ENCODE assay signal across 16 cellular contexts in genomic region chr9:5375091-5375490, GRCh38. TPM values are rescaled to one million over a fixed set of nuclear protein-coding genes. Genes with fewer than 3 reads are reported as not detected.
DNase-seq lines count a peak whose midpoint lies in the region; ATAC-seq and TF ChIP-seq lines count a peak whose summit lies in the region.
"Had no signal": no experiment of that assay in that cellular context is flagged by ENCODE, and none has a peak within 500 bp of the region (broad histone marks: within the 10 kb centered on the region; RNA-seq: fewer than 3 reads in every experiment).

No MANE protein-coding gene starts in this region.

- no peak overlapping the region for H3K27ac ChIP-seq in RWPE1
- H3K27ac ChIP-seq: coronary artery, esophagus squamous epithelium, SK-N-MC had no signal

- POLR2A ChIA-PET in activated naive CD8-positive, alpha-beta T cell treated with anti-CD3 and anti-CD28 coated beads, Interleukin-2, amount 10 ng/mL, durations not matched to agents 7 days and 5 days (lab: Charles Lee), result no interaction called here
- POLR2A ChIA-PET in WTC11 (lab: Charles Lee) (no interaction called here), RWPE1 (lab: Yijun Ruan, JAX; ENCODE audit: low non-redundant PET) (no interaction called here)

- H3K27me3 Mint-ChIP-seq in activated naive CD8-positive, alpha-beta T cell treated with anti-CD3 and anti-CD28 coated beads, Interleukin-2, amount 10 ng/mL, durations not matched to agents 7 days and 5 days, result no peaks in the 10 kb centered on the region
- H3K27me3 Mint-ChIP-seq in WTC11 (ENCODE audit: low read depth) (no peaks in the 10 kb centered on the region), HFFc6 (ENCODE audit: insufficient read depth) (peaks cover 2% of the 10 kb centered on the region)

- peak overlapping the region; percentile 2 for H3K4me3 Mint-ChIP-seq in activated naive CD8-positive, alpha-beta T cell treated with anti-CD3 and anti-CD28 coated beads, Interleukin-2, amount 10 ng/mL, durations not matched to agents 7 days and 5 days
- peak overlapping the region; percentile 42 for H3K4me3 Mint-ChIP-seq in stimulated activated effector memory CD8-positive, alpha-beta T cell treated with anti-CD3 and anti-CD28 coated beads, Interleukin-12 subunit alpha, Interleukin-12 subunit beta, amount 100 ng/mL, for 72 hours
- H3K4me3 Mint-ChIP-seq in WTC11 (no peak overlapping the region), HFFc6 (no peak overlapping the region)

- no peaks in the 10 kb centered on the region for H3K9me3 Mint-ChIP-seq in activated naive CD8-positive, alpha-beta T cell treated with anti-CD3 and anti-CD28 coated beads, Interleukin-2, amount 10 ng/mL, durations not matched to agents 7 days and 5 days
- H3K9me3 Mint-ChIP-seq in stimulated activated effector memory CD8-positive, alpha-beta T cell treated with anti-CD3 and anti-CD28 coated beads, Interleukin-12 subunit alpha, Interleukin-12 subunit beta, amount 100 ng/mL, for 72 hours, result no peaks in the 10 kb centered on the region
- H3K9me3 Mint-ChIP-seq in WTC11 (no peaks in the 10 kb centered on the region), HFFc6 (no peaks in the 10 kb centered on the region)

- CTCF ChIA-PET in WTC11 (lab: Charles Lee), result no interaction called here
- CTCF ChIA-PET in RWPE1 (lab: Yijun Ruan, JAX), result no interaction called here

- TF ChIP-seq CTCF in WTC11 (IDR thresholded peaks at IDR 0.05) (no peak), HFFc6 (IDR thresholded peaks at IDR 0.05) (no peak), RWPE1 (conservative IDR thresholded peaks at IDR 0.05; ENCODE audit: low read depth) (no peak)

- peaks cover 11% of the 10 kb centered on the region for H3K36me3 Mint-ChIP-seq in activated naive CD8-positive, alpha-beta T cell treated with anti-CD3 and anti-CD28 coated beads, Interleukin-2, amount 10 ng/mL, durations not matched to agents 7 days and 5 days
- peaks cover 7% of the 10 kb centered on the region for H3K36me3 Mint-ChIP-seq in stimulated activated effector memory CD8-positive, alpha-beta T cell treated with anti-CD3 and anti-CD28 coated beads, Interleukin-12 subunit alpha, Interleukin-12 subunit beta, amount 100 ng/mL, for 72 hours
- H3K36me3 Mint-ChIP-seq in WTC11, result no peaks in the 10 kb centered on the region
- no peaks in the 10 kb centered on the region for H3K36me3 Mint-ChIP-seq in HFFc6 (ENCODE audit: low read depth)

- peak; percentile 48 for DNase-seq in activated naive CD4-positive, alpha-beta T cell treated with Interleukin-2 at 50 U/mL for 16 hours
- DNase-seq in activated naive CD4-positive, alpha-beta T cell (lab: John Stamatoyannopoulos, UW), result no peak
- DNase-seq in activated naive CD8-positive, alpha-beta T cell treated with anti-CD3 and anti-CD28 coated beads, Interleukin-2, amount 10 ng/mL, durations not matched to agents 7 days and 5 days, result no peak
- no peak for DNase-seq in stimulated activated effector memory CD8-positive, alpha-beta T cell treated with anti-CD3 and anti-CD28 coated beads, Interleukin-12 subunit alpha, Interleukin-12 subunit beta, amount 100 ng/mL, for 72 hours (ENCODE audit: low spot score in 2 of 2)
- no peak for DNase-seq in WTC11 (ENCODE audit: low spot score)
- DNase-seq in HFFc6, result no peak
- DNase-seq in RWPE1 (ENCODE audit: low spot score), result no peak
- DNase-seq: activated CD4-positive, CD25-positive, alpha-beta regulatory T cell; DMS79; esophagus squamous epithelium; NCI-H2107 had no signal

- H3K27ac Mint-ChIP-seq in activated naive CD8-positive, alpha-beta T cell treated with anti-CD3 and anti-CD28 coated beads, Interleukin-2, amount 10 ng/mL, durations not matched to agents 7 days and 5 days, result no peak overlapping the region
- H3K27ac Mint-ChIP-seq in stimulated activated effector memory CD8-positive, alpha-beta T cell treated with anti-CD3 and anti-CD28 coated beads, Interleukin-12 subunit alpha, Interleukin-12 subunit beta, amount 100 ng/mL, for 72 hours, result peak overlapping the region; percentile 53
- no peak overlapping the region for H3K27ac Mint-ChIP-seq in WTC11
- no peak overlapping the region for H3K27ac Mint-ChIP-seq in HFFc6

- peaks cover 17% of the 10 kb centered on the region for H3K4me1 Mint-ChIP-seq in activated naive CD8-positive, alpha-beta T cell treated with anti-CD3 and anti-CD28 coated beads, Interleukin-2, amount 10 ng/mL, durations not matched to agents 7 days and 5 days
- peaks cover 23% of the 10 kb centered on the region for H3K4me1 Mint-ChIP-seq in stimulated activated effector memory CD8-positive, alpha-beta T cell treated with anti-CD3 and anti-CD28 coated beads, Interleukin-12 subunit alpha, Interleukin-12 subunit beta, amount 100 ng/mL, for 72 hours
- peaks cover 15% of the 10 kb centered on the region for H3K4me1 Mint-ChIP-seq in WTC11
- peaks cover 7% of the 10 kb centered on the region for H3K4me1 Mint-ChIP-seq in HFFc6 (ENCODE audit: low read depth)

- ATAC-seq in HG03064 (IDR thresholded peaks at IDR 0.05; ENCODE audit: low read depth, unreplicated experiment) (peak; percentile 73), WTC11 (no peak)
- ATAC-seq in activated naive CD8-positive, alpha-beta T cell treated with anti-CD3 and anti-CD28 coated beads, Interleukin-2, amount 10 ng/mL, durations not matched to agents 7 days and 5 days (ENCODE audit: low read depth), result no peak
- ATAC-seq in stimulated activated effector memory CD8-positive, alpha-beta T cell treated with anti-CD3 and anti-CD28 coated beads, Interleukin-12 subunit alpha, Interleukin-12 subunit beta, amount 100 ng/mL, for 72 hours, result peak; percentile 85

TF ChIP-seq in WTC11, 78 proteins besides CTCF, POLR2A, EP300 and RAD21:
- TF ChIP-seq SP1 (CRISPR knock-in tag; conservative IDR thresholded peaks at IDR 0.05), result no peak
- no peak for TF ChIP-seq ZNF671 (CRISPR knock-in tag; IDR thresholded peaks at IDR 0.05)
- TF ChIP-seq MLX (CRISPR knock-in tag; IDR thresholded peaks at IDR 0.05), result no peak
TF ChIP-seq in WTC11: peak in this region for 0.

RNA-seq across cellular contexts. Expression of gene RLN1, which starts 35.4 kb away (rescaled TPM):
- 1 to 10 TPM; 2.2 to 2.9 TPM for total RNA-seq in activated naive CD8-positive, alpha-beta T cell treated with anti-CD3 and anti-CD28 coated beads, Interleukin-2, amount 10 ng/mL, durations not matched to agents 7 days and 5 days
- total RNA-seq in WTC11 (2021), result 0.66 to 0.89 TPM (median 0.87 TPM) in 3 replicates
- total RNA-seq in HFFc6 (2021; fragmentation: NEBNext Ultra II Directional; extraction: Animal tissue kit (Norgen Biotek cat#: 25700)), result not detected
- total RNA-seq: esophagus squamous epithelium, M059J, smooth muscle cell had no signal

Comparison
In these comparisons a context has a peak if more than half of its experiments do, and no peak if none do; other contexts are left out.
1. ATAC-seq: peak in HG03064 (single experiment) and stimulated activated effector memory CD8-positive, alpha-beta T cell treated with anti-CD3 and anti-CD28 coated beads, Interleukin-12 subunit alpha, Interleukin-12 subunit beta, amount 100 ng/mL, for 72 hours (single experiment); none in activated naive CD8-positive, alpha-beta T cell treated with anti-CD3 and anti-CD28 coated beads, Interleukin-2, amount 10 ng/mL, durations not matched to agents 7 days and 5 days (single experiment) and WTC11 (single experiment).
2. H3K4me3 Mint-ChIP-seq: peak in activated naive CD8-positive, alpha-beta T cell treated with anti-CD3 and anti-CD28 coated beads, Interleukin-2, amount 10 ng/mL, durations not matched to agents 7 days and 5 days (single experiment) and stimulated activated effector memory CD8-positive, alpha-beta T cell treated with anti-CD3 and anti-CD28 coated beads, Interleukin-12 subunit alpha, Interleukin-12 subunit beta, amount 100 ng/mL, for 72 hours (single experiment); none in WTC11 (single experiment) and HFFc6 (single experiment).